ENCODE assay signal across 21 cellular contexts in the genomic region with DNA sequence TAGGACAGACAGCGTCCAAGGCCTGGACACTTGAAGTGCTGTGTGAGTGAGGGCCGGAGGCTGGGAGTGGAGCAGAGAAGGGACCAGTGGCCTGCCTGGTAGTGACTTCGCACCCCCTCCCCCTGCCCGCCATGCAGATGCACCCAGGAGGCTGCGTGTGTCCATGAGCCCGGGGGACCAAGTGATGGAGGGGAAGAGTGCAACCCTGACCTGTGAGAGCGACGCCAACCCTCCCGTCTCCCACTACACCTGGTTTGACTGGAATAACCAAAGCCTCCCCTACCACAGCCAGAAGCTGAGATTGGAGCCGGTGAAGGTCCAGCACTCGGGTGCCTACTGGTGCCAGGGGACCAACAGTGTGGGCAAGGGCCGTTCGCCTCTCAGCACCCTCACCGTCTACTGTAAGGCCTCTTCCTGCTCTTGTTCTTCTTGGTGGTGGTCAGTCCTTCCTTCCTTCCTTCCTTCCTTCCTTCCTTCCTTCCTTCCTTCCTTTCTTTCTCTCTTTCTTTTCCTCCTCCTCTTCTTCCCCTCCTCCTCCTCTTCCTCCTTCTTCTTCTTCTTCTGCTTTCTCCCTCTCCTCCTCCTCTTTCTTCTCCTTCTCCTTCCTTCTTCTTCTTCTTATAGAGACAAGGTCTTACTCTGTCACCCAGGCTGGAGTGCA. TPM values are rescaled to one million over a fixed set of nuclear protein-coding genes. Genes with fewer than 3 reads are reported as not detected.
DNase-seq lines count a peak whose midpoint lies in the region; ATAC-seq and TF ChIP-seq lines count a peak whose summit lies in the region.
"Had no signal": no experiment of that assay in that cellular context is flagged by ENCODE, and none has a peak within 500 bp of the region (broad histone marks: within the 10 kb centered on the region; RNA-seq: fewer than 3 reads in every experiment).

No MANE protein-coding gene starts in this region.

- intact Hi-C loops in activated naive CD4-positive, alpha-beta T cell treated with anti-CD3 and anti-CD28 coated beads for 36 hours (cut with micrococcal nuclease), result no loop called here
- intact Hi-C loops in dendritic cell treated with granulocyte-macrophage colony-stimulating factor and Interleukin-4, amounts not matched to agents 40 ng/mL and 50 ng/mL, for 4 days (cut with micrococcal nuclease), result no loop called here
- intact Hi-C loops in spleen (cut with DNase I; ENCODE audit: low total_unique reads), result no loop called here

- H3K56ac ChIP-seq in mesendoderm (ENCODE audit: low read length), result no peak overlapping the region

- no peaks in the 10 kb centered on the region for H3K9me3 ChIP-seq in spleen
- H3K9me3 ChIP-seq: MG63, Peyer's patch had no signal

- no peak overlapping the region for H3K9ac ChIP-seq in mesendoderm (ENCODE audit: low read length)
- H3K9ac ChIP-seq: KMS-11 had no signal

- H3K4me3 ChIP-seq in spleen, result no peak overlapping the region
- H3K4me3 ChIP-seq in mesendoderm (ENCODE audit: low read length), result no peak overlapping the region
- H3K4me3 ChIP-seq: MG63, Peyer's patch had no signal

- H2BK15ac ChIP-seq in mesendoderm (replicated peaks; ENCODE audit: low read depth), result no peak overlapping the region

- no peak for DNase-seq in activated naive CD4-positive, alpha-beta T cell treated with anti-CD3 and anti-CD28 coated beads for 36 hours
- DNase-seq in activated naive CD4-positive, alpha-beta T cell (lab: John Stamatoyannopoulos, UW), result no peak
- DNase-seq in spleen, result peak; percentile 71
- no peak for DNase-seq in amniotic stem cell (lab: John Stamatoyannopoulos, UW)
- no peak for DNase-seq in NCI-H446 treated with DMSO at 0.1 percent for 48 hours (lab: John Stamatoyannopoulos, UW)
- DNase-seq in mesendoderm, result no peak
- DNase-seq: Calu3; CD4-positive, CD25-positive, alpha-beta regulatory T cell; GOT3; HFFc6; MG63; NCI-H1105; NCI-H187; NCI-H2171; Peyer's patch had no signal

- no peaks in the 10 kb centered on the region for H3K79me1 ChIP-seq in mesendoderm (ENCODE audit: low read length)

- no peak overlapping the region for H3K4me2 ChIP-seq in mesendoderm (ENCODE audit: low read length)
- H3K4me2 ChIP-seq: KMS-11 had no signal

- TF ChIP-seq CTCF in spleen (IDR thresholded peaks at IDR 0.05 in 8 of 11, conservative IDR thresholded peaks at IDR 0.05 in 3 of 11), result no peak

- H3K36me3 ChIP-seq in spleen, result peaks cover 0 to 89% (median 4%) of the 10 kb centered on the region in 6 donors
- no peaks in the 10 kb centered on the region for H3K36me3 ChIP-seq in mesendoderm (ENCODE audit: control insufficient read depth, insufficient read depth, low read length)
- H3K36me3 ChIP-seq: MG63, Peyer's patch had no signal

- no peak overlapping the region for H2AK5ac ChIP-seq in mesendoderm (ENCODE audit: low read length)

- H4K5ac ChIP-seq in mesendoderm (ENCODE audit: low read length), result no peak overlapping the region

- peaks cover 0 to 11% (median 0%) of the 10 kb centered on the region in 7 donors for H3K27me3 ChIP-seq in spleen (replicated peaks in 1 of 7)
- H3K27me3 ChIP-seq in mesendoderm (ENCODE audit: insufficient read depth, low read length, poor library complexity), result no peaks in the 10 kb centered on the region
- H3K27me3 ChIP-seq: Peyer's patch had no signal

- peaks cover 11% of the 10 kb centered on the region for H3K4me1 Mint-ChIP-seq in activated naive CD4-positive, alpha-beta T cell treated with anti-CD3 and anti-CD28 coated beads for 36 hours (ENCODE audit: low read depth)
- peaks cover 42% of the 10 kb centered on the region for H3K4me1 Mint-ChIP-seq in dendritic cell treated with granulocyte-macrophage colony-stimulating factor and Interleukin-4, amounts not matched to agents 40 ng/mL and 50 ng/mL, for 4 days (ENCODE audit: low read depth)

- no peaks in the 10 kb centered on the region for H3K9me3 Mint-ChIP-seq in activated naive CD4-positive, alpha-beta T cell treated with anti-CD3 and anti-CD28 coated beads for 36 hours
- H3K9me3 Mint-ChIP-seq in dendritic cell treated with granulocyte-macrophage colony-stimulating factor and Interleukin-4, amounts not matched to agents 40 ng/mL and 50 ng/mL, for 4 days, result no peaks in the 10 kb centered on the region
- H3K9me3 Mint-ChIP-seq: HFFc6 had no signal

- H2BK120ac ChIP-seq in mesendoderm (ENCODE audit: low read depth, low read length), result no peak overlapping the region

- H3K36me3 Mint-ChIP-seq in activated naive CD4-positive, alpha-beta T cell treated with anti-CD3 and anti-CD28 coated beads for 36 hours (ENCODE audit: low read depth), result no peaks in the 10 kb centered on the region
- no peaks in the 10 kb centered on the region for H3K36me3 Mint-ChIP-seq in dendritic cell treated with granulocyte-macrophage colony-stimulating factor and Interleukin-4, amounts not matched to agents 40 ng/mL and 50 ng/mL, for 4 days (ENCODE audit: low read depth)
- H3K36me3 Mint-ChIP-seq: CD4-positive, CD25-positive, alpha-beta regulatory T cell had no signal

- peaks cover 2% of the 10 kb centered on the region for H3K27me3 Mint-ChIP-seq in activated naive CD4-positive, alpha-beta T cell treated with anti-CD3 and anti-CD28 coated beads for 36 hours (ENCODE audit: low read depth)
- peaks cover 43% of the 10 kb centered on the region for H3K27me3 Mint-ChIP-seq in dendritic cell treated with granulocyte-macrophage colony-stimulating factor and Interleukin-4, amounts not matched to agents 40 ng/mL and 50 ng/mL, for 4 days

- H3K4me1 ChIP-seq in spleen (peaks cover 6 to 99% (median 42%) of the 10 kb centered on the region in 6 donors), mesendoderm (ENCODE audit: control insufficient read depth, low read depth, low read length) (no peaks in the 10 kb centered on the region)

- no peak overlapping the region for H3K4me3 Mint-ChIP-seq in activated naive CD4-positive, alpha-beta T cell treated with anti-CD3 and anti-CD28 coated beads for 36 hours
- H3K4me3 Mint-ChIP-seq in dendritic cell treated with granulocyte-macrophage colony-stimulating factor and Interleukin-4, amounts not matched to agents 40 ng/mL and 50 ng/mL, for 4 days, result no peak overlapping the region
- H3K4me3 Mint-ChIP-seq: CD4-positive, CD25-positive, alpha-beta regulatory T cell; HFFc6 had no signal

- no peak overlapping the region for H4K8ac ChIP-seq in mesendoderm (ENCODE audit: low read depth, low read length)

- no peak overlapping the region for H3K4ac ChIP-seq in mesendoderm (ENCODE audit: low read depth, low read length)

- CTCF ChIA-PET in activated naive CD4-positive, alpha-beta T cell treated with anti-CD3 and anti-CD28 coated beads for 36 hours (lab: Charles Lee), result no interaction called here

- no peak overlapping the region for H3K23ac ChIP-seq in mesendoderm (ENCODE audit: low read length)

- H3K18ac ChIP-seq in mesendoderm (ENCODE audit: low read length), result no peak overlapping the region

- H3K27ac ChIP-seq in spleen (no peak overlapping the region), mesendoderm (ENCODE audit: low read depth, low read length) (no peak overlapping the region)
- H3K27ac ChIP-seq: KMS-11, Peyer's patch had no signal

- WGBS in spleen, 5 donors, result 75 to 83% (median 83%) methylated on average over 8 to 14 of the region's 14 CpGs
- WGBS in mesendoderm (ENCODE audit: extremely low coverage, insufficient coverage, low lambda C conversion rate), result no CpG with 5 or more reads among the region's 14 CpGs

- H3K79me2 ChIP-seq in mesendoderm (ENCODE audit: control insufficient read depth, insufficient read depth, low read length), result no peaks in the 10 kb centered on the region

- peak overlapping the region; percentile 43 for H3K27ac Mint-ChIP-seq in activated naive CD4-positive, alpha-beta T cell treated with anti-CD3 and anti-CD28 coated beads for 36 hours
- H3K27ac Mint-ChIP-seq in dendritic cell treated with granulocyte-macrophage colony-stimulating factor and Interleukin-4, amounts not matched to agents 40 ng/mL and 50 ng/mL, for 4 days, result peak overlapping the region; percentile 7
- H3K27ac Mint-ChIP-seq: HFFc6 had no signal

- no peak overlapping the region for H2BK5ac ChIP-seq in mesendoderm (ENCODE audit: low read length)

- TF ChIP-seq POLR2A in GM18505 (IDR thresholded peaks at IDR 0.05; ENCODE audit: borderline replicate concordance, extremely low read depth, insufficient read depth, insufficient read length) (peak; percentile 27), spleen (IDR thresholded peaks at IDR 0.05) (no peak)

- ATAC-seq in GM18505 (IDR thresholded peaks at IDR 0.05; ENCODE audit: unreplicated experiment), result no peak

RNA-seq across cellular contexts. Expression of a gene that starts 6.0 kb away (rescaled TPM):
- total RNA-seq in activated naive CD4-positive, alpha-beta T cell treated with anti-CD3 and anti-CD28 coated beads for 36 hours, result under 1 TPM in 1 of 2 experiments, not detected in 1; 0.10 TPM
- under 1 TPM in 4 of 7 donors, not detected in 3; 0.16 to 0.32 (median 0.28) TPM for total RNA-seq in spleen
- polyA plus RNA-seq in spleen, result under 1 TPM; 0.18 to 0.52 (median 0.26) TPM
- 0.03 TPM for polyA plus RNA-seq in mesendoderm (2013, experiment 1 of 2)
- not detected for polyA plus RNA-seq in mesendoderm (2013, experiment 2 of 2)
- total RNA-seq: A172; Calu3; CD4-positive, CD25-positive, alpha-beta regulatory T cell; G401; HFFc6; NCI-H460 had no signal
- polyA plus RNA-seq: CD4-positive, CD25-positive, alpha-beta regulatory T cell had no signal

RNA-seq across cellular contexts. Expression of a gene that starts 12.7 kb away (rescaled TPM):
- total RNA-seq in activated naive CD4-positive, alpha-beta T cell treated with anti-CD3 and anti-CD28 coated beads for 36 hours, result 1 to 10 TPM; 2.0 to 2.6 TPM
- total RNA-seq in spleen, result 100 to 1,000 TPM; 251 to 446 (median 339) TPM
- polyA plus RNA-seq in spleen, result 100 to 1,000 TPM; 292 to 445 (median 394) TPM
- 0.08 TPM for polyA plus RNA-seq in mesendoderm (2013, experiment 1 of 2)
- polyA plus RNA-seq in mesendoderm (2013, experiment 2 of 2), result 0.13 TPM
- total RNA-seq: G401, NCI-H460 had no signal

RNA-seq across cellular contexts. Expression of a gene that starts 16.6 kb away (rescaled TPM):
- total RNA-seq in activated naive CD4-positive, alpha-beta T cell treated with anti-CD3 and anti-CD28 coated beads for 36 hours, result 1 to 10 TPM; 4.9 to 5.3 TPM
- total RNA-seq in spleen, result 1 to 10 TPM in 4 of 7 donors, under 1 TPM in 2, not detected in 1; 0.55 to 3.2 (median 2.0) TPM
- under 1 TPM; 0.30 to 0.45 (median 0.33) TPM for polyA plus RNA-seq in spleen
- 0.03 TPM for polyA plus RNA-seq in mesendoderm (2013, experiment 1 of 2)
- polyA plus RNA-seq in mesendoderm (2013, experiment 2 of 2), result 0.14 TPM
- total RNA-seq: A172, Calu3, G401, HFFc6, NCI-H460 had no signal

RNA-seq across cellular contexts. Expression of a gene that starts 29.2 kb away (rescaled TPM):
- under 1 TPM; 0.17 to 0.30 TPM for total RNA-seq in activated naive CD4-positive, alpha-beta T cell treated with anti-CD3 and anti-CD28 coated beads for 36 hours
- total RNA-seq in spleen, result under 1 TPM in 3 of 7 donors, not detected in 4; 0.60 to 0.67 (median 0.66) TPM
- under 1 TPM in 1 of 3 donors, not detected in 2; 0.09 TPM for polyA plus RNA-seq in spleen
- polyA plus RNA-seq in mesendoderm (2013, experiment 1 of 2), result 0.03 TPM
- polyA plus RNA-seq in mesendoderm (2013, experiment 2 of 2), result not detected
- total RNA-seq: A172; Calu3; CD4-positive, CD25-positive, alpha-beta regulatory T cell; G401; HFFc6; NCI-H460 had no signal
- polyA plus RNA-seq: CD4-positive, CD25-positive, alpha-beta regulatory T cell had no signal

RNA-seq across cellular contexts. Expression of a gene that starts 49.7 kb away (rescaled TPM):
- under 1 TPM; 0.19 to 0.77 TPM for total RNA-seq in activated naive CD4-positive, alpha-beta T cell treated with anti-CD3 and anti-CD28 coated beads for 36 hours
- total RNA-seq in spleen, result 10 to 100 TPM in 3 of 7 donors, under 1 TPM in 2, not detected in 2; 0.26 to 55.2 (median 35.1) TPM
- polyA plus RNA-seq in spleen, result under 1 TPM; 0.07 to 0.42 (median 0.16) TPM
- polyA plus RNA-seq in mesendoderm (2013, experiment 1 of 2), result 0.06 TPM
- polyA plus RNA-seq in mesendoderm (2013, experiment 2 of 2), result not detected
- total RNA-seq: A172; Calu3; CD4-positive, CD25-positive, alpha-beta regulatory T cell; G401; HFFc6; NCI-H460 had no signal

Comparison
In these comparisons a context has a peak if more than half of its experiments do, and no peak if none do; other contexts are left out.
1. RNA of a gene that starts 12.7 kb away (total RNA-seq): 251 to 446 TPM in spleen; 2.0 to 2.6 TPM in activated naive CD4-positive, alpha-beta T cell treated with anti-CD3 and anti-CD28 coated beads for 36 hours; every median in the first group is over 10 times any median in the second.